In the genomic region with DNA sequence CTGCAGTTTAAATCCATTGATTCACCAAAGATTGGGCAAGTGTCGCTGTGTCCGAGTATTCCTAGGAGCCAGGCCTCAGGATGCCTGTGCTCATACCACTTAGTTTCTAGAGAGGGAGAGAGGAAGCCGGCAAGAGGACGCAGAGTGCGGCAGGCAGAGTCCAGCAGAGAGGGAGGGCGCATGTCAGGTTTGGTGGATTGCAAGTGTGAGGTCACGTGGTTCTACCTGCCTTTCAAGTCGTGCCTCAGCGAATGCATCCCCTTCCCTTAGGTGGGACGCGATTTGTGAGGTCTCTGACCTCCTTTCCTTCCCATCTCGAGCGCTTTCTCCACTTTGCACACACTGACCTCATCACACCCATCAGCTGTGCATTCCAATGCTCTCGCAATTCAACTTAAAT, we compare ENCODE assay signal across 12 cellular contexts.
A peak's percentile ranks its signal among the peaks of the same experiment; 100 is the strongest.
DNase-seq lines count a peak whose midpoint lies in the region; ATAC-seq and TF ChIP-seq lines count a peak whose summit lies in the region.
"Had no signal": no experiment of that assay in that cellular context is flagged by ENCODE, and none has a peak within 500 bp of the region (broad histone marks: within the 10 kb centered on the region; RNA-seq: fewer than 3 reads in every experiment).

No MANE protein-coding gene starts in this region.

- H3K9me3 ChIP-seq in BLaER1 treated with 17β-estradiol and CSF1 and Interleukin-3, amounts not matched to agents 10 nM and 100 nM (replicated peaks in 1 of 11) = no peaks in the 10 kb centered on the region
- no peaks in the 10 kb centered on the region for H3K9me3 ChIP-seq in trophoblast cell (ENCODE audit: insufficient read depth, low read depth, low read length)
- H3K9me3 ChIP-seq in heart right ventricle = no peaks in the 10 kb centered on the region
- H3K9me3 ChIP-seq: HAP-1 had no signal

- intact Hi-C loops in heart right ventricle (cut with DNase I) = no loop called here

- no CpG with 5 or more reads among the region's 14 CpGs for WGBS in trophoblast cell (ENCODE audit: extremely low coverage, insufficient coverage, insufficient read length)
- 61 to 72% methylated on average over 14 of the region's 14 CpGs for WGBS in heart right ventricle, 2 donors

- no peak overlapping the region for H2BK5ac ChIP-seq in trophoblast cell (ENCODE audit: low read depth, low read length, poor library complexity)

- peaks cover 0 to 26% (median 15%) of the 10 kb centered on the region in 10 experiments; a peak in 14 of 20 replicates for H3K4me1 ChIP-seq in BLaER1 treated with 17β-estradiol and CSF1 and Interleukin-3, amounts not matched to agents 10 nM and 100 nM
- H3K4me1 ChIP-seq in trophoblast cell (ENCODE audit: control insufficient read depth in 1 of 2, insufficient read depth in 2 of 2, low read length in 2 of 2) (no peaks in the 10 kb centered on the region), heart right ventricle (no peaks in the 10 kb centered on the region)
- H3K4me1 ChIP-seq: HAP-1 had no signal

- no peak overlapping the region for H3K27ac ChIP-seq in BLaER1 treated with 17β-estradiol and CSF1 and Interleukin-3, amounts not matched to agents 10 nM and 100 nM
- H3K27ac ChIP-seq in trophoblast cell (ENCODE audit: low read depth, low read length) = no peak overlapping the region
- H3K27ac ChIP-seq in heart right ventricle = no peak overlapping the region

- H2BK120ac ChIP-seq in trophoblast cell (ENCODE audit: insufficient read depth, low read length, poor library complexity) = no peak overlapping the region

- H3K4me3 Mint-ChIP-seq in endothelial cell (ENCODE audit: unreplicated experiment) = peak overlapping the region; percentile 54
- H3K4me3 Mint-ChIP-seq: CD4-positive, CD25-positive, alpha-beta regulatory T cell; IgD-negative memory B cell had no signal

- no peak overlapping the region for H3K27ac Mint-ChIP-seq in endothelial cell (ENCODE audit: unreplicated experiment)

- H3K4ac ChIP-seq in trophoblast cell (ENCODE audit: low read depth, low read length) = no peak overlapping the region

- H4K91ac ChIP-seq in trophoblast cell (ENCODE audit: low read depth, low read length) = no peak overlapping the region

- H2AFZ ChIP-seq in trophoblast cell (ENCODE audit: insufficient read depth, low read length, poor library complexity) = no peak overlapping the region

- H3K27me3 Mint-ChIP-seq in endothelial cell (ENCODE audit: unreplicated experiment) = no peaks in the 10 kb centered on the region
- H3K27me3 Mint-ChIP-seq: CD4-positive, CD25-positive, alpha-beta regulatory T cell had no signal

- H4K8ac ChIP-seq in trophoblast cell (ENCODE audit: low read depth, low read length) = no peak overlapping the region

- H3K4me3 ChIP-seq in BLaER1 treated with 17β-estradiol and CSF1 and Interleukin-3, amounts not matched to agents 10 nM and 100 nM = no peak overlapping the region
- H3K4me3 ChIP-seq in trophoblast cell (ENCODE audit: low read depth, low read length) (no peak overlapping the region), heart right ventricle (no peak overlapping the region)
- H3K4me3 ChIP-seq: HAP-1 had no signal

- H3K36me3 ChIP-seq in BLaER1 treated with 17β-estradiol and CSF1 and Interleukin-3, amounts not matched to agents 10 nM and 100 nM = no peaks in the 10 kb centered on the region
- H3K36me3 ChIP-seq in trophoblast cell (ENCODE audit: control insufficient read depth in 1 of 2, insufficient read depth in 2 of 2, low read length in 2 of 2) (no peaks in the 10 kb centered on the region), heart right ventricle (no peaks in the 10 kb centered on the region)
- H3K36me3 ChIP-seq: HAP-1 had no signal

- H3K4me1 Mint-ChIP-seq in endothelial cell (ENCODE audit: unreplicated experiment) = peaks cover 2% of the 10 kb centered on the region
- H3K4me1 Mint-ChIP-seq: CD4-positive, CD25-positive, alpha-beta regulatory T cell had no signal

- H3K23ac ChIP-seq in trophoblast cell (ENCODE audit: low read length) = no peak overlapping the region

- peak overlapping the region in 7 of 11 experiments; percentile 44 to 63 (median 51); a peak in 10 of 22 replicates for H3K4me2 ChIP-seq in BLaER1 treated with 17β-estradiol and CSF1 and Interleukin-3, amounts not matched to agents 10 nM and 100 nM
- no peak overlapping the region for H3K4me2 ChIP-seq in trophoblast cell (ENCODE audit: low read length)

- H2AK5ac ChIP-seq in trophoblast cell (ENCODE audit: low read length) = no peak overlapping the region

- TF ChIP-seq CTCF in endothelial cell (IDR thresholded peaks at IDR 0.05; ENCODE audit: unreplicated experiment) (no peak), heart right ventricle (IDR thresholded peaks at IDR 0.05) (no peak)

- H3K79me2 ChIP-seq in trophoblast cell (ENCODE audit: control insufficient read depth, insufficient read depth, low read length, poor library complexity) = no peaks in the 10 kb centered on the region

- no peak overlapping the region; a peak in 1 of 22 replicates for H3K9ac ChIP-seq in BLaER1 treated with 17β-estradiol and CSF1 and Interleukin-3, amounts not matched to agents 10 nM and 100 nM
- peak overlapping the region; percentile 66 for H3K9ac ChIP-seq in trophoblast cell (ENCODE audit: low read length)

- no peak overlapping the region for H3K14ac ChIP-seq in trophoblast cell (ENCODE audit: low read length)

- ATAC-seq in heart right ventricle = no peak

- no peaks in the 10 kb centered on the region for H3K36me3 Mint-ChIP-seq in endothelial cell (ENCODE audit: low read depth, unreplicated experiment)
- H3K36me3 Mint-ChIP-seq: CD4-positive, CD25-positive, alpha-beta regulatory T cell; IgD-negative memory B cell had no signal

- no peak overlapping the region for H3K18ac ChIP-seq in trophoblast cell (ENCODE audit: low read length)

- H3K9me3 Mint-ChIP-seq in endothelial cell (ENCODE audit: unreplicated experiment) = no peaks in the 10 kb centered on the region
- H3K9me3 Mint-ChIP-seq: CD4-positive, CD25-positive, alpha-beta regulatory T cell had no signal

- DNase-seq in RPMI8226 (peak; percentile 13), endothelial cell (ENCODE audit: low spot score) (no peak), trophoblast cell (peak; percentile 9 to 42), Kasumi-1 (lab: John Stamatoyannopoulos, UW) (no peak), kidney glomerular epithelial cell (lab: John Stamatoyannopoulos, UW) (no peak), heart right ventricle (no peak)
- DNase-seq: CD4-positive, CD25-positive, alpha-beta regulatory T cell; DMS53; GOT3 had no signal

- H3K79me1 ChIP-seq in trophoblast cell (ENCODE audit: low read length) = no peaks in the 10 kb centered on the region

- H4K20me1 ChIP-seq in BLaER1 treated with 17β-estradiol and CSF1 and Interleukin-3, amounts not matched to agents 10 nM and 100 nM = no peaks in the 10 kb centered on the region

- H2BK12ac ChIP-seq in trophoblast cell (ENCODE audit: low read length) = no peak overlapping the region

- no peaks in the 10 kb centered on the region for H3K27me3 ChIP-seq in BLaER1 treated with 17β-estradiol and CSF1 and Interleukin-3, amounts not matched to agents 10 nM and 100 nM
- H3K27me3 ChIP-seq in trophoblast cell (ENCODE audit: insufficient read depth, low read length) (no peaks in the 10 kb centered on the region), heart right ventricle (peaks cover 0 to 23% (median 0%) of the 10 kb centered on the region in 7 donors)

- no peak overlapping the region for H4K12ac ChIP-seq in trophoblast cell (ENCODE audit: low read depth, low read length)

Comparison
In these comparisons a context has a peak if more than half of its experiments do, and no peak if none do; other contexts are left out.
1. DNase-seq: peak in RPMI8226 (single experiment) and trophoblast cell (2 of 2); none in endothelial cell (single experiment), Kasumi-1 (0 of 2), kidney glomerular epithelial cell (single experiment) and heart right ventricle (0 of 2).